Comparison of ENCODE assay signal across 1 cellular context in genomic region chr7:18831381-18831901, GRCh38.
TF ChIP-seq lines count a peak whose summit lies in the region.

No MANE protein-coding gene starts in this region.

TF ChIP-seq in HepG2, 621 proteins besides CTCF, POLR2A, EP300 and RAD21 (continued from another document):
- TF ChIP-seq ZBTB40 (IDR thresholded peaks at IDR 0.05) (no peak), ZBTB40 (CRISPR knock-in tag; IDR thresholded peaks at IDR 0.05) (no peak), GLI4 (CRISPR knock-in tag; IDR thresholded peaks at IDR 0.05; ENCODE audit: borderline replicate concordance) (no peak), ZNF3 (CRISPR knock-in tag; IDR thresholded peaks at IDR 0.05) (no peak), ZNF569 (CRISPR knock-in tag; IDR thresholded peaks at IDR 0.05; ENCODE audit: borderline replicate concordance) (no peak), ZXDC (CRISPR knock-in tag; IDR thresholded peaks at IDR 0.05) (no peak), ZBTB10 (CRISPR knock-in tag; IDR thresholded peaks at IDR 0.05; ENCODE audit: borderline replicate concordance) (no peak), NBN (conservative IDR thresholded peaks at IDR 0.05) (no peak), MTF2 (CRISPR knock-in tag; IDR thresholded peaks at IDR 0.05; ENCODE audit: borderline replicate concordance) (no peak), ELF3 (CRISPR knock-in tag; IDR thresholded peaks at IDR 0.05) (no peak), ZNF567 (CRISPR knock-in tag; IDR thresholded peaks at IDR 0.05; ENCODE audit: borderline replicate concordance) (no peak)
TF ChIP-seq in HepG2: peak in this region for 0.
